In genomic region chr11:124961972-124962609, GRCh38 we compare ENCODE assay signal across 1 cellular context.
TF ChIP-seq lines count a peak whose summit lies in the region.

No MANE protein-coding gene starts in this region.

TF ChIP-seq in IMR-90, 13 proteins besides CTCF, POLR2A, EP300 and RAD21:
- TF ChIP-seq NFE2L2 (IDR thresholded peaks at IDR 0.05; ENCODE audit: low read depth, low read length) (no peak), MAZ (IDR thresholded peaks at IDR 0.05; ENCODE audit: borderline replicate concordance, low read depth, low read length) (0 out of 2 replicates have a peak, but pooled peaks have one; percentile 27), BHLHE40 (IDR thresholded peaks at IDR 0.05; ENCODE audit: low read depth, low read length) (no peak), SMC3 (IDR thresholded peaks at IDR 0.05; ENCODE audit: low read depth, low read length) (peak; percentile 96)
TF ChIP-seq in IMR-90: peak in this region for 2.
